In genomic region chr18:34726286-34727004, GRCh38 we compare ENCODE assay signal across 21 cellular contexts. TPM values are rescaled to one million over a fixed set of nuclear protein-coding genes. Genes with fewer than 3 reads are reported as not detected.
"Had no signal": no experiment of that assay in that cellular context is flagged by ENCODE, and none has a peak within 500 bp of the region (broad histone marks: within the 10 kb centered on the region; RNA-seq: fewer than 3 reads in every experiment).

No MANE protein-coding gene starts in this region.

- H3K9me3 ChIP-seq: suprapubic skin, upper lobe of right lung had no signal

- H3K27ac ChIP-seq: brain microvascular endothelial cell, epithelial cell of prostate, right atrium auricular region, suprapubic skin, upper lobe of right lung had no signal

- ATAC-seq: activated CD8-positive, alpha-beta T cell treated with anti-CD3 and anti-CD28 coated beads, Interleukin-2, amount 10 ng/mL, durations not matched to agents 7 days and 5 days; effector memory CD8-positive, alpha-beta T cell; naive thymus-derived CD4-positive, alpha-beta T cell; T-helper 17 cell; upper lobe of right lung had no signal

- DNase-seq: activated CD4-positive, alpha-beta T cell treated with anti-CD3 and anti-CD28 coated beads, Interleukin-2, amount 10 ng/mL, durations not matched to agents 24 days and 14 days; activated CD4-positive, CD25-positive, alpha-beta regulatory T cell; activated CD8-positive, alpha-beta memory T cell treated with anti-CD3 and anti-CD28 coated beads, Interleukin-2, amount 50 U/mL, for 4 hours; activated CD8-positive, alpha-beta T cell treated with anti-CD3 and anti-CD28 coated beads, Interleukin-2, amount 10 ng/mL, durations not matched to agents 7 days and 5 days; activated effector memory CD4-positive, alpha-beta T cell treated with anti-CD3 and anti-CD28 coated beads, Interleukin-2, amount 50 U/mL, for 16 hours; activated T-cell treated with anti-CD3 and anti-CD28 coated beads, Interleukin-2, amount 50 U/mL, for 48 hours; brain microvascular endothelial cell; cortex of kidney; effector memory CD8-positive, alpha-beta T cell; foreskin melanocyte; immature natural killer cell; naive thymus-derived CD4-positive, alpha-beta T cell; stimulated activated CD4-positive, alpha-beta T cell treated with anti-CD3 and anti-CD28 coated beads, Interleukin-15, amount 100 ng/mL, for 24 hours; stimulated activated CD4-positive, alpha-beta T cell treated with anti-CD3 and anti-CD28 coated beads, Interleukin-4, amount 100 ng/mL, for 1 hour; stimulated activated naive CD4-positive, alpha-beta T cell treated with Interleukin-2 at 50 U/mL for 16 hours; T-helper 17 cell; upper lobe of right lung had no signal

- H3K4me3 ChIP-seq: lung, right atrium auricular region, suprapubic skin, upper lobe of right lung had no signal

- H3K4me1 ChIP-seq: upper lobe of right lung had no signal

- H3K27me3 ChIP-seq: brain microvascular endothelial cell, right atrium auricular region, suprapubic skin, upper lobe of right lung had no signal

- H3K36me3 ChIP-seq: brain microvascular endothelial cell, right atrium auricular region, suprapubic skin, upper lobe of right lung had no signal

RNA-seq across cellular contexts. Expression of gene DTNA, which starts 16.3 kb away (rescaled TPM):
- total RNA-seq: activated CD4-positive, alpha-beta T cell treated with anti-CD3 and anti-CD28 coated beads, Interleukin-2, amount 10 ng/mL, durations not matched to agents 24 days and 14 days; activated CD8-positive, alpha-beta T cell treated with anti-CD3 and anti-CD28 coated beads, Interleukin-2, amount 10 ng/mL, durations not matched to agents 7 days and 5 days; T-helper 17 cell had no signal
